ENCODE assay signal across 8 cellular contexts in the genomic region with DNA sequence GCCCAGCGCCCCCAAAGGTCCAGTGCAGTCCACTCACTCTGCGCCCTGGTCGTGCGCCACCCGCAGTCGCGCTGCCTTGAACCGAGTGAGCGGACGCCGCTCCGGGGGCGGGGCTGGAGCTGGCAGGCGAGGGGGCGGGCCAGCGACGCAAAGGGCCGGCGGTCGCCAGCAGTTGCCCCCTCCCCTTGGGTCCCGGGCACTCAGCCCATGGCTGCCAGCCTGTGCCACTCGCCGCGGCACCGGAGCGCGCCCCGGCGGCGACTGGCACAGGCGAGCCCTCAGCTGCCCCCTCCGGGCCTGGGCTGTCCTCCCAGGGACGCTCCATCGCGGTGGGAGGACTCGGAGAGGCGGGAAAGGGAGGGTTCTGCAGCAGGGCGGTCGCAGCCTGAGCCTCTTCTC. TPM values are rescaled to one million over a fixed set of nuclear protein-coding genes. Genes with fewer than 3 reads are reported as not detected.
DNase-seq lines count a peak whose midpoint lies in the region; ATAC-seq and TF ChIP-seq lines count a peak whose summit lies in the region.

Gene S1PR5, minus strand, starts transcription at position 87 of the 399 bp plus-strand sequence. CDS start 2,436 bp downstream, outside the sequence.

- H3K9ac ChIP-seq in rectal smooth muscle tissue (ENCODE audit: low read length): no peak within 1 kb of the TSS

- H3K4me3 ChIP-seq in AG09309 (ENCODE audit: control insufficient read depth, low read depth, low read length) (peak within 1 kb of the TSS; percentile 41), H7 (ENCODE audit: insufficient read depth, low read depth, low read length) (peak within 1 kb of the TSS; percentile 66), rectal smooth muscle tissue (ENCODE audit: low read length) (peak within 1 kb of the TSS; percentile 3)

- H3K9me3 Mint-ChIP-seq in activated T-cell treated with anti-CD3 and anti-CD28 coated beads, Interleukin-2, amount 50 U/mL, for 4 hours: no peaks in the 10 kb centered on the region

- intact Hi-C loops in left cardiac atrium (cut with DNase I): no loop called here

- H3K4me1 ChIP-seq in rectal smooth muscle tissue (ENCODE audit: control insufficient read depth, insufficient read depth, low read length): no peaks in the 10 kb centered on the region

- peaks cover 38% of the 10 kb centered on the region for H3K4me1 Mint-ChIP-seq in activated T-cell treated with anti-CD3 and anti-CD28 coated beads, Interleukin-2, amount 50 U/mL, for 4 hours (ENCODE audit: low read depth)

- peaks cover 62% of the 10 kb centered on the region for H3K27me3 Mint-ChIP-seq in activated T-cell treated with anti-CD3 and anti-CD28 coated beads, Interleukin-2, amount 50 U/mL, for 4 hours (ENCODE audit: low read depth)

- H3K36me3 Mint-ChIP-seq in activated T-cell treated with anti-CD3 and anti-CD28 coated beads, Interleukin-2, amount 50 U/mL, for 4 hours (ENCODE audit: insufficient read depth): no peaks in the 10 kb centered on the region

- ATAC-seq in activated T-cell treated with anti-CD3 and anti-CD28 coated beads, Interleukin-2, amount 50 U/mL, for 4 hours: peak; percentile 9 to 33
- ATAC-seq in left cardiac atrium (peak; percentile 48 to 65), GM18868 (IDR thresholded peaks at IDR 0.05; ENCODE audit: unreplicated experiment) (no peak), GM19397 (IDR thresholded peaks at IDR 0.05; ENCODE audit: unreplicated experiment) (no peak)

- H3K4me3 Mint-ChIP-seq in activated T-cell treated with anti-CD3 and anti-CD28 coated beads, Interleukin-2, amount 50 U/mL, for 4 hours: peak within 1 kb of the TSS; percentile 78

- H3K27me3 ChIP-seq in H7 (ENCODE audit: control insufficient read depth, insufficient read depth, low read length) (peaks cover 45% of the 10 kb centered on the region), rectal smooth muscle tissue (ENCODE audit: control insufficient read depth, insufficient read depth, low read length) (peaks cover 31% of the 10 kb centered on the region)

- H3K36me3 ChIP-seq in H7 (replicated peaks; ENCODE audit: control insufficient read depth, insufficient read depth, low read length) (no peaks in the 10 kb centered on the region), rectal smooth muscle tissue (ENCODE audit: control insufficient read depth, insufficient read depth, low read length) (no peaks in the 10 kb centered on the region)

- no peak for DNase-seq in AG09309 (ENCODE audit: low read depth)
- peak; percentile 92 for DNase-seq in H7
- no peak for DNase-seq in activated T-cell treated with anti-CD3 and anti-CD28 coated beads, Interleukin-2, amount 50 U/mL, for 4 hours
- DNase-seq in left cardiac atrium: no peak
- no peak for DNase-seq in stimulated activated CD4-positive, alpha-beta T cell treated with anti-CD3 and anti-CD28 coated beads, Interleukin-2, amount 100 ng/mL, for 24 hours

- TF ChIP-seq CTCF in AG09309 (IDR thresholded peaks at IDR 0.05; ENCODE audit: control insufficient read depth, insufficient read depth, low read depth, low read length, missing control alignments): no peak

- H3K27ac ChIP-seq in rectal smooth muscle tissue (ENCODE audit: low read depth, low read length): no peak within 1 kb of the TSS

RNA-seq across cellular contexts. Expression of gene S1PR5, which starts in this region (rescaled TPM):
- total RNA-seq in H7 (2014; rRNA removed; shearing (Covaris generic)): 14.7 and 16.1 TPM in 2 replicates
- under 1 TPM; 0.15 to 0.27 (median 0.24) TPM for total RNA-seq in activated T-cell treated with anti-CD3 and anti-CD28 coated beads, Interleukin-2, amount 50 U/mL, for 4 hours
- under 1 TPM; 0.21 to 0.29 TPM for total RNA-seq in left cardiac atrium

Comparison
In these comparisons a context has a peak if more than half of its experiments do, and no peak if none do; other contexts are left out.
1. RNA of gene S1PR5 (total RNA-seq): 14.7 to 16.1 TPM in H7; 0.21 to 0.29 TPM in left cardiac atrium and 0.15 to 0.27 TPM in activated T-cell treated with anti-CD3 and anti-CD28 coated beads, Interleukin-2, amount 50 U/mL, for 4 hours; every median in the first group is over 10 times any median in the second.
2. Peak in ATAC-seq in activated T-cell treated with anti-CD3 and anti-CD28 coated beads, Interleukin-2, amount 50 U/mL, for 4 hours; RNA of the gene not detected or under 1 TPM.
3. Peak in ATAC-seq in left cardiac atrium; RNA of the gene not detected or under 1 TPM.
4. H3K4me3 ChIP-seq: peak in every context shown above with its lines; median percentile 66 in H7; 41 in AG09309; 3 in rectal smooth muscle tissue.